23 cellular contexts compared by ENCODE assay signal in the genomic region with DNA sequence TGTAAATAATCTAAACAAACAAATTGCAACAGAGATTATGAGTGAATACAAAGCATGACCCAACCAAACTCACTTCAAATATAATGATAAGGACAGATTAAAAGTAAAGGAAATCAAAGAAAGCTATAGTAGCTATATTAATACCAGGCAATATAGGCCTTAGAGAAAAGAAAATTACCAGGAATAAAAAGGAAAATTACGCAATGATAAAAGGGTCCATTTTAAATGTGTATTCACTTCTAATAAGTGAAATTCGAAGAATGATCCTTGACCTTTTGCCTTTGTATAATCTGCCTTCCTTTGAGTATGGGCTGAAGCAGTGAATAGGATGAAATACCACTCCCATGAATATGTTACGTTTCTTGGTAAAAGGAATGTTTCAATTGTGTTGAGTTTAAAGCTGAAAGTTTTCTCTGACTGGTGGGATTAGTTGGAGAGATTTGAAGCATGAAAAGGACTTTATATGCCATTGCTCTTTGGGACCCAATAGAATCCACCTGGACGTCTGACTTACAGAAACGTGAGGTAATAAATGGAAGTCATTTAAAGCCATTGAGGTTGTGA.
"Had no signal": no experiment of that assay in that cellular context is flagged by ENCODE, and none has a peak within 500 bp of the region (broad histone marks: within the 10 kb centered on the region; RNA-seq: fewer than 3 reads in every experiment).

No MANE protein-coding gene starts in this region.

- FAIRE-seq: endometrium, frontal cortex had no signal

- H3K4me3 ChIP-seq: colonic mucosa, lung, mucosa of descending colon, prostate gland, right atrium auricular region, sigmoid colon, stomach, thyroid gland, vagina had no signal

- H3K27me3 ChIP-seq: colonic mucosa, right atrium auricular region, sigmoid colon, stomach, thyroid gland, vagina had no signal

- H3K4me1 ChIP-seq: colonic mucosa, prostate gland, right atrium auricular region, stomach, thyroid gland had no signal

- DNase-seq: colonic mucosa; effector CD8-positive, alpha-beta T cell; head of caudate nucleus; kidney; mucosa of descending colon; naive B cell; nucleus accumbens; sigmoid colon; stimulated activated CD4-positive, alpha-beta T cell treated with anti-CD3 and anti-CD28 coated beads, Interleukin-2, amount 100 ng/mL, for 24 hours; stimulated activated CD4-positive, alpha-beta T cell treated with anti-CD3 and anti-CD28 coated beads, Interleukin-4, amount 100 ng/mL, for 24 hours; stimulated activated naive CD4-positive, alpha-beta T cell treated with Interleukin-2 at 50 U/mL for 16 hours; stomach; thyroid gland; trophoblast cell had no signal

- H3K36me3 ChIP-seq: colonic mucosa, prostate gland, right atrium auricular region, sigmoid colon, stomach, thyroid gland, vagina had no signal

- H3K9me3 ChIP-seq: colonic mucosa, mucosa of descending colon, prostate gland, right atrium auricular region, sigmoid colon, stomach, thyroid gland, vagina had no signal

- ATAC-seq: left lobe of liver; mucosa of descending colon; natural killer cell treated with Interleukin-12 subunit alpha and Interleukin-12 subunit beta and Interleukin-15 and Interleukin-18, amount 100 ng/mL, for 72 hours; stimulated activated effector memory CD8-positive, alpha-beta T cell treated with anti-CD3 and anti-CD28 coated beads, Interleukin-12 subunit alpha, Interleukin-12 subunit beta, amount 100 ng/mL, for 72 hours had no signal

- H3K27ac ChIP-seq: colonic mucosa, prostate gland, right atrium auricular region, sigmoid colon, stomach, thyroid gland, vagina had no signal
